In genomic region chr12:52929538-52929937, GRCh38 we compare ENCODE assay signal across 16 cellular contexts. TPM values are rescaled to one million over a fixed set of nuclear protein-coding genes. Genes with fewer than 3 reads are reported as not detected.
A peak's percentile ranks its signal among the peaks of the same experiment; 100 is the strongest.
DNase-seq lines count a peak whose midpoint lies in the region; ATAC-seq, FAIRE-seq and TF ChIP-seq lines count a peak whose summit lies in the region.
"Had no signal": no experiment of that assay in that cellular context is flagged by ENCODE, and none has a peak within 500 bp of the region (broad histone marks: within the 10 kb centered on the region; RNA-seq: fewer than 3 reads in every experiment).

No MANE protein-coding gene starts in this region.

- H3K4me1 ChIP-seq in A549: peaks cover 51% of the 10 kb centered on the region
- peaks cover 26 to 45% of the 10 kb centered on the region in 2 experiments for H3K4me1 ChIP-seq in K562 (replicated peaks in 1 of 2; ENCODE audit: control insufficient read depth in 2 of 2, insufficient read depth in 2 of 2, low read length in 2 of 2)

- POLR2A ChIA-PET in A549 (lab: Yijun Ruan, JAX): interaction anchor here (1.2 kb wide), 1 partner anchor 25 kb away, joined by 7 read pairs; the partner anchor contains the start of gene KRT8
- POLR2A ChIA-PET in K562 (lab: Yijun Ruan, JAX): interaction anchor here (0.6 to 3.3 kb wide), 4 partner anchors 12 to 740 kb away, joined by 3 to 17 read pairs (median 10); no protein-coding TSS in a partner anchor

- no peak for TF ChIP-seq POLR2A in A549 (IDR thresholded peaks at IDR 0.05; ENCODE audit: low read length)
- TF ChIP-seq POLR2A in K562 (conservative IDR thresholded peaks at IDR 0.05): no peak
- no peak for TF ChIP-seq POLR2A in lower leg skin (IDR thresholded peaks at IDR 0.05)

- TF ChIP-seq CTCF in A549 (IDR thresholded peaks at IDR 0.05) (no peak), HFFc6 (IDR thresholded peaks at IDR 0.05) (no peak), K562 (IDR thresholded peaks at IDR 0.05 in 2 of 3, conservative IDR thresholded peaks at IDR 0.05 in 1 of 3; ENCODE audit: insufficient read depth in 2 of 3, low read depth in 1 of 3, low read length in 3 of 3) (no peak), mesothelial cell of epicardium (IDR thresholded peaks at IDR 0.05; ENCODE audit: unreplicated experiment) (no peak), lower leg skin (IDR thresholded peaks at IDR 0.05) (no peak)

- H3K36me3 Mint-ChIP-seq in HFFc6 (ENCODE audit: low read depth): 0 out of 2 replicates have a peak, but pooled peaks cover 10% of the 10 kb centered on the region
- H3K36me3 Mint-ChIP-seq in mesothelial cell of epicardium: no peaks in the 10 kb centered on the region
- H3K36me3 Mint-ChIP-seq: CD8-positive, alpha-beta memory T cell had no signal

- no peak for ATAC-seq in A549
- ATAC-seq in K562: no peak
- no peak for ATAC-seq in GM19463 (IDR thresholded peaks at IDR 0.05; ENCODE audit: unreplicated experiment)
- ATAC-seq: GM12878, HepG2 had no signal

- 79% methylated on average over 1 of the region's 1 CpG for WGBS in A549 (ENCODE audit: missing lambda C conversion rate)
- 35% methylated on average over 1 of the region's 1 CpG for WGBS in K562 (ENCODE audit: insufficient coverage, low coverage, missing lambda C conversion rate)
- WGBS in lower leg skin, 2 donors: 46 to 59% methylated on average over 1 of the region's 1 CpG

- H3K4me1 Mint-ChIP-seq in HFFc6 (ENCODE audit: low read depth) (peaks cover 59% of the 10 kb centered on the region), mesothelial cell of epicardium (peaks cover 47% of the 10 kb centered on the region)
- H3K4me1 Mint-ChIP-seq: CD8-positive, alpha-beta memory T cell had no signal

- no peak for FAIRE-seq in A549 (lab: Jason Lieb, UNC)
- no peak for FAIRE-seq in K562 (lab: Jason Lieb, UNC)
- FAIRE-seq: GM12878, H54, HepG2, HTR-8/SVneo had no signal

- H3K9ac ChIP-seq in K562 (ENCODE audit: insufficient read depth in 1 of 2, low read depth in 2 of 2, low read length in 2 of 2): no peak overlapping the region
- H3K9ac ChIP-seq: BLaER1 had no signal

- no peak overlapping the region for H2AFZ ChIP-seq in K562 (ENCODE audit: low read depth, low read length)

- no peaks in the 10 kb centered on the region for H3K27me3 ChIP-seq in K562 (ENCODE audit: control insufficient read depth in 2 of 2, insufficient read depth in 2 of 2, low read length in 2 of 2)
- H3K27me3 ChIP-seq: BLaER1 had no signal

- no peaks in the 10 kb centered on the region for H3K9me3 ChIP-seq in A549
- H3K9me3 ChIP-seq in K562 (replicated peaks; ENCODE audit: control insufficient read depth, insufficient read depth, low read depth, low read length): no peaks in the 10 kb centered on the region
- H3K9me3 ChIP-seq: BLaER1 had no signal

- BruUV-seq in K562 (replicated peaks; lab: Mats Ljungman, UMichigan): no TSS peak

- no peak for DNase-seq in A549 (ENCODE audit: low read depth in 1 of 2, low spot score in 1 of 2)
- no peak for DNase-seq in HFFc6
- no peak for DNase-seq in K562 (ENCODE audit: extremely low read depth in 1 of 4, low spot score in 3 of 4)
- DNase-seq in mesothelial cell of epicardium (ENCODE audit: low spot score in 2 of 2, unreplicated experiment in 2 of 2): no peak
- no peak for DNase-seq in putamen (ENCODE audit: low spot score)
- DNase-seq in lower leg skin (ENCODE audit: low spot score in 2 of 2): no peak
- DNase-seq in stimulated activated CD4-positive, alpha-beta T cell treated with anti-CD3 and anti-CD28 coated beads, Interleukin-2, amount 100 ng/mL, for 48 hours: no peak
- DNase-seq: AML-193; CD8-positive, alpha-beta memory T cell; DMS 273 treated with DMSO at 0.1 percent for 48 hours had no signal

- intact Hi-C loops in K562 (cut with micrococcal nuclease) (no loop called here), lower leg skin (cut with DNase I; ENCODE audit: low total_unique reads) (no loop called here)

- no peak for TF ChIP-seq EP300 in A549 (IDR thresholded peaks at IDR 0.05)
- TF ChIP-seq EP300 in K562 (IDR thresholded peaks at IDR 0.05; ENCODE audit: low read length): no peak

- H3K4me3 Mint-ChIP-seq in HFFc6 (no peak overlapping the region), mesothelial cell of epicardium (no peak overlapping the region)
- H3K4me3 Mint-ChIP-seq: CD8-positive, alpha-beta memory T cell had no signal

- H3K4me3 ChIP-seq in A549 (no peak overlapping the region), K562 (no peak overlapping the region), lower leg skin (ENCODE audit: low read depth, poor library complexity, severe bottlenecking) (no peak overlapping the region)
- H3K4me3 ChIP-seq: BLaER1, GM12878 had no signal

- CTCF ChIA-PET in A549 (lab: Yijun Ruan, JAX): interaction anchor here (0.9 to 4.9 kb wide), 10 partner anchors 10 to 51 kb away, joined by 3 to 23 read pairs (median 8); partner anchors contain the start of gene KRT8
- CTCF ChIA-PET in K562 (lab: Yijun Ruan, JAX; ENCODE audit: low intra/inter-chr PET ratio): no interaction called here

- H3K79me2 ChIP-seq in K562 (ENCODE audit: control insufficient read depth, insufficient read depth, low read length): no peaks in the 10 kb centered on the region

- H3K27me3 Mint-ChIP-seq in HFFc6 (ENCODE audit: insufficient read depth) (peaks cover 2% of the 10 kb centered on the region), mesothelial cell of epicardium (ENCODE audit: low read depth) (no peaks in the 10 kb centered on the region)

- peak overlapping the region; percentile 54 to 96; a peak in 5 of 6 replicates for H3K27ac ChIP-seq in A549
- no peak overlapping the region for H3K27ac ChIP-seq in K562 (ENCODE audit: extremely low read depth, low read depth, low read length)
- H3K27ac ChIP-seq: BLaER1 had no signal

- in situ Hi-C loops in K562 (cut with MboI): no loop called here

- H4K20me1 ChIP-seq in K562 (replicated peaks; ENCODE audit: control insufficient read depth, insufficient read depth, low read length): no peaks in the 10 kb centered on the region
- H4K20me1 ChIP-seq: BLaER1 had no signal

- H3K27ac Mint-ChIP-seq in HFFc6: peak overlapping the region; percentile 42
- H3K27ac Mint-ChIP-seq in mesothelial cell of epicardium: peak overlapping the region; percentile 74

- H3K36me3 ChIP-seq in K562 (ENCODE audit: control insufficient read depth, insufficient read depth, low read length): no peaks in the 10 kb centered on the region
- H3K36me3 ChIP-seq: BLaER1 had no signal

- H3K4me2 ChIP-seq in A549: no peak overlapping the region
- no peak overlapping the region for H3K4me2 ChIP-seq in K562 (ENCODE audit: insufficient read depth, low read length)
- H3K4me2 ChIP-seq: BLaER1 had no signal

- TF ChIP-seq RAD21 in A549 (conservative IDR thresholded peaks at IDR 0.05 in 1 of 2, IDR thresholded peaks at IDR 0.05 in 1 of 2) (no peak), K562 (CRISPR knock-in tag; conservative IDR thresholded peaks at IDR 0.05 in 1 of 2, IDR thresholded peaks at IDR 0.05 in 1 of 2) (no peak)

- no peaks in the 10 kb centered on the region for H3K9me1 ChIP-seq in K562 (ENCODE audit: control insufficient read depth, insufficient read depth, low read length)

- H3K9me3 Mint-ChIP-seq in HFFc6 (no peaks in the 10 kb centered on the region), mesothelial cell of epicardium (no peaks in the 10 kb centered on the region)
- H3K9me3 Mint-ChIP-seq: CD8-positive, alpha-beta memory T cell had no signal

RNA-seq across cellular contexts. Expression of gene KRT18, which starts 19.4 kb away (rescaled TPM):
- polyA plus RNA-seq in A549 (2011; rRNA removed) (2,476 and 2,635 TPM in 2 replicates), A549 (2017; fragmentation: RNase III; extraction: RNeasy Plus Mini Kit Qiagen cat#74134 plus additional on column Dnase treatment) (2,534 to 2,941 TPM (median 2,752 TPM) in 3 replicates), K562 (2011; rRNA removed) (349 and 358 TPM in 2 replicates), K562 (2014; fragmentation: Illumina TruSeq; extraction: Trizol) (323 and 346 TPM in 2 replicates), K562 (2014; fragmentation: Nextera tagmentation; extraction: Ambion mirVana) (10 to 100 TPM; 26.3 to 34.2 TPM), K562 (2014; rRNA removed) (231 and 235 TPM in 2 replicates)
- polyA plus RNA-seq in A549 (2012; cell fraction: cytosol; rRNA removed): 2,127 and 2,527 TPM in 2 replicates
- polyA plus RNA-seq in A549 (2012; cell fraction: nucleus; rRNA removed): 3,075 and 3,600 TPM in 2 replicates
- polyA minus RNA-seq in A549 (2011; rRNA and poly(A)+ RNA removed): 2,971 and 3,475 TPM in 2 replicates
- 100 to 1,000 TPM; 556 to 745 (median 582) TPM for total RNA-seq in HFFc6 (2021; fragmentation: NEBNext Ultra II Directional; extraction: Animal tissue kit (Norgen Biotek cat#: 25700))
- 104 and 217 TPM in 2 replicates for total RNA-seq in K562 (2011; cell fraction: chromatin; rRNA removed; ENCODE audit: low replicate concordance)
- total RNA-seq in K562 (2011; cell fraction: nucleolus; rRNA removed): 123 and 155 TPM in 2 replicates
- 141 and 184 TPM in 2 replicates for total RNA-seq in K562 (2011; cell fraction: nucleoplasm; rRNA removed)
- total RNA-seq in K562 (2014; rRNA removed) (486 and 561 TPM in 2 replicates), K562 (2014; rRNA removed; fragmentation: Illumina TruSeq; extraction: Trizol) (206 and 246 TPM in 2 replicates), K562 (2015; rRNA removed; fragmentation: Illumina TruSeq; extraction: Trizol) (279 and 281 TPM in 2 replicates), K562 (2021) (332 and 346 TPM in 2 replicates), mesothelial cell of epicardium (714 to 762 TPM (median 725 TPM) in 3 replicates), lower leg skin (10 to 100 TPM; 23.3 to 97.2 (median 70.9) TPM)
- 448 and 603 TPM in 2 replicates for polyA plus RNA-seq in K562 (2011; cell fraction: cytosol; rRNA removed)
- polyA plus RNA-seq in K562 (2011; cell fraction: nucleus; rRNA removed): 384 and 542 TPM in 2 replicates
- polyA plus RNA-seq in K562 (2012): 369 and 519 TPM in 2 replicates
- 306 and 320 TPM in 2 replicates for polyA minus RNA-seq in K562 (2011; rRNA and poly(A)+ RNA removed)
- polyA minus RNA-seq in K562 (2011; cell fraction: cytosol; rRNA and poly(A)+ RNA removed): 439 and 476 TPM in 2 replicates
- polyA minus RNA-seq in K562 (2011; cell fraction: nucleus; rRNA and poly(A)+ RNA removed): 86.2 and 137 TPM in 2 replicates

RNA-seq across cellular contexts. Expression of gene KRT8, which starts 24.7 kb away (rescaled TPM):
- polyA plus RNA-seq in A549 (2011; rRNA removed): 1,385 and 2,250 TPM in 2 replicates
- 2,547 and 2,774 TPM in 2 replicates for polyA plus RNA-seq in A549 (2012; cell fraction: cytosol; rRNA removed)
- polyA plus RNA-seq in A549 (2012; cell fraction: nucleus; rRNA removed): 3,370 and 4,681 TPM in 2 replicates
- polyA plus RNA-seq in A549 (2017; fragmentation: RNase III; extraction: RNeasy Plus Mini Kit Qiagen cat#74134 plus additional on column Dnase treatment): 3,173 to 3,781 TPM (median 3,633 TPM) in 3 replicates
- 2,077 and 2,477 TPM in 2 replicates for polyA minus RNA-seq in A549 (2011; rRNA and poly(A)+ RNA removed)
- total RNA-seq in HFFc6 (2021; fragmentation: NEBNext Ultra II Directional; extraction: Animal tissue kit (Norgen Biotek cat#: 25700)): 10 to 100 TPM; 41.4 to 50.4 (median 44.8) TPM
- 132 and 303 TPM in 2 replicates for total RNA-seq in K562 (2011; cell fraction: chromatin; rRNA removed; ENCODE audit: low replicate concordance)
- total RNA-seq in K562 (2011; cell fraction: nucleolus; rRNA removed): 225 and 301 TPM in 2 replicates
- total RNA-seq in K562 (2011; cell fraction: nucleoplasm; rRNA removed): 196 and 242 TPM in 2 replicates
- total RNA-seq in K562 (2014; rRNA removed): 262 and 326 TPM in 2 replicates
- total RNA-seq in K562 (2014; rRNA removed; fragmentation: Illumina TruSeq; extraction: Trizol): 157 and 159 TPM in 2 replicates
- 193 and 197 TPM in 2 replicates for total RNA-seq in K562 (2015; rRNA removed; fragmentation: Illumina TruSeq; extraction: Trizol)
- 364 and 392 TPM in 2 replicates for total RNA-seq in K562 (2021)
- 616 and 661 TPM in 2 replicates for polyA plus RNA-seq in K562 (2011; rRNA removed)
- polyA plus RNA-seq in K562 (2011; cell fraction: cytosol; rRNA removed): 730 and 1,428 TPM in 2 replicates
- 253 and 293 TPM in 2 replicates for polyA plus RNA-seq in K562 (2011; cell fraction: nucleus; rRNA removed)
- 420 and 432 TPM in 2 replicates for polyA plus RNA-seq in K562 (2012)
- 260 and 315 TPM in 2 replicates for polyA plus RNA-seq in K562 (2014; fragmentation: Illumina TruSeq; extraction: Trizol)
- 10 to 100 TPM; 41.5 to 49.8 TPM for polyA plus RNA-seq in K562 (2014; fragmentation: Nextera tagmentation; extraction: Ambion mirVana)
- 388 and 435 TPM in 2 replicates for polyA plus RNA-seq in K562 (2014; rRNA removed)
- polyA minus RNA-seq in K562 (2011; rRNA and poly(A)+ RNA removed): 930 and 1,077 TPM in 2 replicates
- polyA minus RNA-seq in K562 (2011; cell fraction: cytosol; rRNA and poly(A)+ RNA removed): 578 and 629 TPM in 2 replicates
- polyA minus RNA-seq in K562 (2011; cell fraction: nucleus; rRNA and poly(A)+ RNA removed): 134 and 183 TPM in 2 replicates
- 1,131 to 1,194 TPM (median 1,142 TPM) in 3 replicates for total RNA-seq in mesothelial cell of epicardium
- total RNA-seq in lower leg skin: 10 to 100 TPM; 18.1 to 96.0 (median 58.2) TPM
